Comparison of ENCODE assay signal across 12 cellular contexts in genomic region chr15:61155741-61156700, GRCh38.
DNase-seq lines count a peak whose midpoint lies in the region; ATAC-seq and TF ChIP-seq lines count a peak whose summit lies in the region.
"Had no signal": no experiment of that assay in that cellular context is flagged by ENCODE, and none has a peak within 500 bp of the region (broad histone marks: within the 10 kb centered on the region; RNA-seq: fewer than 3 reads in every experiment).

No MANE protein-coding gene starts in this region.

- H3K27me3 ChIP-seq in adipocyte (replicated peaks; ENCODE audit: control insufficient read depth, insufficient read depth, low read length) (no peaks in the 10 kb centered on the region), heart left ventricle (no peaks in the 10 kb centered on the region), WERI-Rb-1 (ENCODE audit: insufficient read depth, low read depth, severe bottlenecking) (no peaks in the 10 kb centered on the region)

- no peaks in the 10 kb centered on the region for H3K4me1 Mint-ChIP-seq in immature natural killer cell

- H3K4me3 ChIP-seq in adipocyte (ENCODE audit: low read length), result peak overlapping the region; percentile 71
- H3K4me3 ChIP-seq in heart left ventricle, result peak overlapping the region in 1 of 12 donors; percentile 2
- H3K4me3 ChIP-seq in WERI-Rb-1 (ENCODE audit: low read depth, low read length), result no peak overlapping the region

- H3K9me3 ChIP-seq in adipocyte (ENCODE audit: control insufficient read depth, low read length) (no peaks in the 10 kb centered on the region), heart left ventricle (no peaks in the 10 kb centered on the region), WERI-Rb-1 (ENCODE audit: severe bottlenecking) (no peaks in the 10 kb centered on the region)

- TF ChIP-seq CTCF in heart left ventricle (IDR thresholded peaks at IDR 0.05) (no peak), WERI-Rb-1 (IDR thresholded peaks at IDR 0.05; ENCODE audit: low read depth, low read length) (no peak)

- H3K9me3 Mint-ChIP-seq in immature natural killer cell, result no peaks in the 10 kb centered on the region

- peaks cover 1 to 9% (median 5%) of the 10 kb centered on the region in 3 donors for H3K27me3 Mint-ChIP-seq in immature natural killer cell (ENCODE audit: low read depth in 3 of 3)

- H3K36me3 ChIP-seq in adipocyte (ENCODE audit: control insufficient read depth, insufficient read depth, low read length, severe bottlenecking) (no peaks in the 10 kb centered on the region), heart left ventricle (no peaks in the 10 kb centered on the region), WERI-Rb-1 (no peaks in the 10 kb centered on the region)

- peaks cover 42% of the 10 kb centered on the region for H3K4me1 ChIP-seq in adipocyte (ENCODE audit: control insufficient read depth, insufficient read depth, low read length)
- H3K4me1 ChIP-seq in heart left ventricle, result peaks cover 0 to 34% (median 0%) of the 10 kb centered on the region in 12 donors

- TF ChIP-seq POLR2A in heart left ventricle (IDR thresholded peaks at IDR 0.05), result no peak

- peak overlapping the region; percentile 39 for H3K9ac ChIP-seq in adipocyte (ENCODE audit: low read length)

- WGBS in heart left ventricle, 4 donors, result 66 to 77% (median 70%) methylated on average over 9 of the region's 9 CpGs

- ATAC-seq in heart left ventricle, result peak; percentile 55 to 87 (median 78)
- ATAC-seq in sciatic nerve, result peak; percentile 56
- no peak for ATAC-seq in HG03469 (IDR thresholded peaks at IDR 0.05; ENCODE audit: unreplicated experiment)

- H3K4me3 Mint-ChIP-seq in immature natural killer cell, result no peak overlapping the region

- H3K36me3 Mint-ChIP-seq in immature natural killer cell, result no peaks in the 10 kb centered on the region

- H3K27ac Mint-ChIP-seq in immature natural killer cell, result no peak overlapping the region

- H3K27ac ChIP-seq in heart left ventricle (peak overlapping the region; percentile 17 to 78 (median 55)), WERI-Rb-1 (no peak overlapping the region)

- DNase-seq in ELR (ENCODE audit: low read depth) (peak; percentile 14), adipocyte (ENCODE audit: low read depth) (peak; percentile 3), heart left ventricle (peak in 4 of 5 donors; percentile 57 to 74 (median 62)), sciatic nerve (ENCODE audit: low spot score) (no peak), immature natural killer cell (no peak), WERI-Rb-1 (no peak), SW 1271 (lab: John Stamatoyannopoulos, UW) (no peak)
- DNase-seq: effector CD8-positive, alpha-beta T cell; NCI-H524; stimulated activated CD4-positive, alpha-beta T cell treated with anti-CD3 and anti-CD28 coated beads, Interleukin-1b, Interleukin-23, amount 100 ng/mL, for 48 hours; trophoblast cell had no signal

- intact Hi-C loops in heart left ventricle (cut with DNase I), result loop anchor here in 2 of 10 donors (5.0 kb wide), 2 partner anchors 71 to 74 kb away; partner anchors contain the start of gene RORA (in 1 of the 2)
- intact Hi-C loops in sciatic nerve (cut with DNase I), result no loop called here

Comparison
In these comparisons a context has a peak if more than half of its experiments do, and no peak if none do; other contexts are left out.
1. DNase-seq: peak in ELR (single experiment), adipocyte (single experiment) and heart left ventricle (4 of 5); none in sciatic nerve (single experiment), immature natural killer cell (0 of 3), WERI-Rb-1 (single experiment) and SW 1271 (0 of 2).